In the genomic region with DNA sequence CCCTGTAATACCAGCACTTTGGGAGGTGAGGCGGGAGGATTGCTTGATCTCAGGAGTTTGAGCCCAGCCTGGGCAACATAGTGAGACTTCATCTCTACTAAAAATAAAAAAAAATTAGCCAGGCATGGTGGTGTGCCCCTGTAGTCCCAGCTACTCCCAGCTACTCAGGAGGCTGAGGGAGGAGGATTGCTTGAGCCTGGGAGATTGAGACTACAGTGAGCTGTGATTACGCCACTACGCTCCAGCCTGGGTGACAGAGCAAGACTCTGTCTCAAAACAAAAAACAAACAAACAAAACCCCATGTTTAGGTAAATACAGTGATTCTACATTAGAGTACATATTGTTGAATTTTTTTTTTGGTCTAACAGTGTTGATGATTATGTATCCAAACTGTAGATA, we compare ENCODE assay signal across 1 cellular context.
TF ChIP-seq lines count a peak whose summit lies in the region.

No MANE protein-coding gene starts in this region.

TF ChIP-seq in HEK293, 187 proteins besides CTCF, POLR2A, EP300 and RAD21:
- peak; percentile 93 for TF ChIP-seq ZNF394 (tag by site-specific recombination; IDR thresholded peaks at IDR 0.05; ENCODE audit: borderline replicate concordance)
- TF ChIP-seq, protein P1, sequence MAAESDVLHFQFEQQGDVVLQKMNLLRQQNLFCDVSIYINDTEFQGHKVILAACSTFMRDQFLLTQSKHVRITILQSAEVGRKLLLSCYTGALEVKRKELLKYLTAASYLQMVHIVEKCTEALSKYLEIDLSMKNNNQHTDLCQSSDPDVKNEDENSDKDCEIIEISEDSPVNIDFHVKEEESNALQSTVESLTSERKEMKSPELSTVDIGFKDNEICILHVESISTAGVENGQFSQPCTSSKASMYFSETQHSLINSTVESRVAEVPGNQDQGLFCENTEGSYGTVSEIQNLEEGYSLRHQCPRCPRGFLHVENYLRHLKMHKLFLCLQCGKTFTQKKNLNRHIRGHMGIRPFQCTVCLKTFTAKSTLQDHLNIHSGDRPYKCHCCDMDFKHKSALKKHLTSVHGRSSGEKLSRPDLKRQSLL (tag by site-specific recombination; IDR thresholded peaks at IDR 0.05) = peak; percentile 73; the same call in 1 of the 2 replicates
